14 cellular contexts compared by ENCODE assay signal in the genomic region with DNA sequence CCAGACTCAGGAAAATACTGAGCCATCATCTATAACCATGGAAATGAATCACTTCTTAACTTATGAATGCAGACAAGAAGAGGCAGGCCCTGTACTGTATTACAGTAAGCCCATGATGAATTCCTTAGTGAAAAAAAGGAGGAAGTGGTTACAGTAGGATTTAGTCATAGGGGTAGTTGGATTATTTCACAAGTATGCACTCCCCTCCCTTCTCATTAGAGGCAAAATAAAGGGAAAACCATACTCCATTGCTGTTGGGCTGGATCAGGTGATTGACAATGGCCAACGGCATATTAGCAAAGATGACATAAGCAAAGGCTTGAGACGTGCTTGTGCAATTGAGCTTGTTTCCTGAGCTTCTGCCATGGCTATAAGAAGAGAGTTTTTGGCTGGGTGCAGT.
A peak's percentile ranks its signal among the peaks of the same experiment; 100 is the strongest.
DNase-seq lines count a peak whose midpoint lies in the region; ATAC-seq, FAIRE-seq and TF ChIP-seq lines count a peak whose summit lies in the region.
"Had no signal": no experiment of that assay in that cellular context is flagged by ENCODE, and none has a peak within 500 bp of the region (broad histone marks: within the 10 kb centered on the region; RNA-seq: fewer than 3 reads in every experiment).

No MANE protein-coding gene starts in this region.

- no peaks in the 10 kb centered on the region for H3K9me3 ChIP-seq in effector memory CD4-positive, alpha-beta T cell (ENCODE audit: control insufficient read depth, low read length)
- H3K9me3 ChIP-seq: colonic mucosa had no signal

- no peaks in the 10 kb centered on the region for H3K4me1 ChIP-seq in effector memory CD4-positive, alpha-beta T cell (ENCODE audit: control insufficient read depth, insufficient read depth, low read length, poor library complexity, severe bottlenecking)
- H3K4me1 ChIP-seq: colonic mucosa had no signal

- CTCF ChIA-PET in AG04449 (lab: Yijun Ruan, JAX): no interaction called here

- TF ChIP-seq CTCF in AG04449 (IDR thresholded peaks at IDR 0.05; ENCODE audit: insufficient read depth, low read length, missing control alignments): no peak
- no peak for TF ChIP-seq CTCF in HL-60 (IDR thresholded peaks at IDR 0.05; ENCODE audit: insufficient read depth, low read length)

- TF ChIP-seq POLR2A in GM12892 (IDR thresholded peaks at IDR 0.05; ENCODE audit: low read depth, low read length): no peak

- ATAC-seq in left colon: no peak
- ATAC-seq in GM21717 (IDR thresholded peaks at IDR 0.05; ENCODE audit: unreplicated experiment): no peak
- ATAC-seq: activated CD8-positive, alpha-beta T cell treated with anti-CD3 and anti-CD28 coated beads, Interleukin-2, amount 10 ng/mL, durations not matched to agents 7 days and 5 days had no signal

- peak; percentile 9 for DNase-seq in AG04449 (ENCODE audit: low read depth, low spot score)
- peak; percentile 10 to 11 for DNase-seq in HL-60 (ENCODE audit: low read depth in 1 of 2, low spot score in 1 of 2)
- DNase-seq in RKO (ENCODE audit: low spot score): peak; percentile 39
- DNase-seq in fibroblast of peridontal ligament (ENCODE audit: extremely low read depth): peak; percentile 67
- DNase-seq in left colon: no peak
- no peak for DNase-seq in effector memory CD4-positive, alpha-beta T cell
- DNase-seq in GM12892 (ENCODE audit: insufficient read length): no peak
- DNase-seq: activated CD8-positive, alpha-beta T cell treated with anti-CD3 and anti-CD28 coated beads, Interleukin-2, amount 10 ng/mL, durations not matched to agents 7 days and 5 days; activated naive CD4-positive, alpha-beta T cell treated with anti-CD3 and anti-CD28 coated beads, Interleukin-2, amount 10 ng/mL, durations not matched to agents 7 days and 5 days; colonic mucosa; GDM1; NCI-H1930; stimulated activated CD8-positive, alpha-beta memory T cell treated with anti-CD3 and anti-CD28 coated beads, Interleukin-4, amount 100 ng/mL, for 48 hours had no signal

- no peak for FAIRE-seq in GM12892 (lab: Jason Lieb, UNC)

- no peaks in the 10 kb centered on the region for H3K27me3 ChIP-seq in HL-60 (ENCODE audit: insufficient read depth, poor library complexity, severe bottlenecking)
- no peaks in the 10 kb centered on the region for H3K27me3 ChIP-seq in effector memory CD4-positive, alpha-beta T cell (replicated peaks; ENCODE audit: control insufficient read depth, insufficient read depth, low read length, poor library complexity, severe bottlenecking)
- H3K27me3 ChIP-seq: colonic mucosa had no signal

- intact Hi-C loops in left colon (cut with DNase I, micrococcal nuclease): no loop called here

- H3K27ac ChIP-seq in HL-60 (replicated peaks): no peak overlapping the region
- no peak overlapping the region for H3K27ac ChIP-seq in effector memory CD4-positive, alpha-beta T cell (ENCODE audit: insufficient read depth, low read length, poor library complexity, severe bottlenecking)
- H3K27ac ChIP-seq: colonic mucosa had no signal

- POLR2A ChIA-PET in AG04449 (lab: Yijun Ruan, JAX): no interaction called here

- no peak overlapping the region for H3K4me3 ChIP-seq in AG04449 (ENCODE audit: low read depth, low read length)
- no peak overlapping the region for H3K4me3 ChIP-seq in HL-60 (replicated peaks; ENCODE audit: insufficient read depth, low read length)
- H3K4me3 ChIP-seq in effector memory CD4-positive, alpha-beta T cell (ENCODE audit: insufficient read depth, low read depth, low read length, poor library complexity, severe bottlenecking): no peak overlapping the region
- H3K4me3 ChIP-seq: colonic mucosa had no signal

- H3K36me3 ChIP-seq in effector memory CD4-positive, alpha-beta T cell (ENCODE audit: control insufficient read depth, insufficient read depth, low read length): no peaks in the 10 kb centered on the region
- H3K36me3 ChIP-seq: colonic mucosa had no signal

Comparison
In these comparisons a context has a peak if more than half of its experiments do, and no peak if none do; other contexts are left out.
1. DNase-seq: peak in AG04449 (single experiment), HL-60 (2 of 2), RKO (single experiment) and fibroblast of peridontal ligament (single experiment); none in left colon (0 of 2), effector memory CD4-positive, alpha-beta T cell (0 of 3) and GM12892 (single experiment).